ENCODE assay signal across 10 cellular contexts in genomic region chr14:75450381-75451276, GRCh38. TPM values are rescaled to one million over a fixed set of nuclear protein-coding genes. Genes with fewer than 3 reads are reported as not detected.
DNase-seq lines count a peak whose midpoint lies in the region; ATAC-seq and TF ChIP-seq lines count a peak whose summit lies in the region.
"Had no signal": no experiment of that assay in that cellular context is flagged by ENCODE, and none has a peak within 500 bp of the region (broad histone marks: within the 10 kb centered on the region; RNA-seq: fewer than 3 reads in every experiment).

No MANE protein-coding gene starts in this region.

- H3K27me3 ChIP-seq in GM23248 (replicated peaks; ENCODE audit: insufficient read depth) (no peaks in the 10 kb centered on the region), SJCRH30 (no peaks in the 10 kb centered on the region), parathyroid adenoma (ENCODE audit: control insufficient read depth, insufficient read depth, low read length) (no peaks in the 10 kb centered on the region)
- H3K27me3 ChIP-seq: upper lobe of left lung had no signal

- H3F3A ChIP-seq in GM23248 (ENCODE audit: insufficient read depth), result peaks cover 63% of the 10 kb centered on the region

- peak; percentile 56 for DNase-seq in GM23248
- DNase-seq in SJCRH30, result peak; percentile 28
- peak; percentile 39 for DNase-seq in glomerular visceral epithelial cell (ENCODE audit: extremely low spot score)
- DNase-seq in amniotic stem cell (lab: John Stamatoyannopoulos, UW), result no peak
- DNase-seq in foreskin fibroblast, result no peak
- DNase-seq in activated effector memory CD4-positive, alpha-beta T cell treated with anti-CD3 and anti-CD28 coated beads, Interleukin-2, amount 50 U/mL, for 16 hours, result no peak
- DNase-seq: T-helper 9 cell had no signal

- H3K9me2 ChIP-seq in GM23248 (ENCODE audit: insufficient read depth), result no peaks in the 10 kb centered on the region

- peak; percentile 13 for TF ChIP-seq CTCF in parathyroid adenoma (IDR thresholded peaks at IDR 0.05)
- no peak for TF ChIP-seq CTCF in foreskin fibroblast (IDR thresholded peaks at IDR 0.05; ENCODE audit: low read depth, low read length)

- no peak overlapping the region for H3K4me3 ChIP-seq in GM23248
- H3K4me3 ChIP-seq in SJCRH30, result no peak overlapping the region
- no peak overlapping the region for H3K4me3 ChIP-seq in parathyroid adenoma (ENCODE audit: low read depth, low read length)
- no peak overlapping the region for H3K4me3 ChIP-seq in foreskin fibroblast (ENCODE audit: low read depth in 1 of 2, low read length in 2 of 2)
- H3K4me3 ChIP-seq: upper lobe of left lung had no signal

- H3K4me1 ChIP-seq in GM23248 (ENCODE audit: insufficient read depth), result peaks cover 81% of the 10 kb centered on the region
- peaks cover 42% of the 10 kb centered on the region for H3K4me1 ChIP-seq in SJCRH30
- H3K4me1 ChIP-seq in parathyroid adenoma, result peaks cover 52% of the 10 kb centered on the region

- H2AFZ ChIP-seq in GM23248 (no peak overlapping the region), parathyroid adenoma (no peak overlapping the region)

- H3K79me2 ChIP-seq in GM23248 (ENCODE audit: insufficient read depth), result peaks cover 91% of the 10 kb centered on the region
- H3K79me2 ChIP-seq in parathyroid adenoma, result peaks cover 51% of the 10 kb centered on the region

- H3K4me2 ChIP-seq in GM23248 (ENCODE audit: unreplicated experiment), result peak overlapping the region; percentile 5
- H3K4me2 ChIP-seq in parathyroid adenoma (ENCODE audit: low read length), result peak overlapping the region; percentile 16

- H3K9ac ChIP-seq in GM23248 (peak overlapping the region; percentile 28; the same call in 1 of the 2 replicates), parathyroid adenoma (no peak overlapping the region)

- H3K27ac ChIP-seq in GM23248, result peak overlapping the region; percentile 34; the same call in 1 of the 2 replicates
- H3K27ac ChIP-seq in SJCRH30, result no peak overlapping the region
- H3K27ac ChIP-seq in parathyroid adenoma, result peak overlapping the region; percentile 55

- ATAC-seq in HG02588 (IDR thresholded peaks at IDR 0.05; ENCODE audit: unreplicated experiment), result no peak

- WGBS in GM23248 (ENCODE audit: low coverage in 1 of 2, low lambda C conversion rate in 2 of 2, missing lambda C conversion rate in 2 of 2), 2 experiments, result 70 to 71% methylated on average over 9 of the region's 9 CpGs

- peaks cover 17% of the 10 kb centered on the region for H4K20me1 ChIP-seq in GM23248 (ENCODE audit: insufficient read depth)

- no peaks in the 10 kb centered on the region for H3K9me3 ChIP-seq in GM23248 (ENCODE audit: low read depth)
- H3K9me3 ChIP-seq in SJCRH30 (replicated peaks), result no peaks in the 10 kb centered on the region
- no peaks in the 10 kb centered on the region for H3K9me3 ChIP-seq in parathyroid adenoma (ENCODE audit: control insufficient read depth, low read length)
- H3K9me3 ChIP-seq: upper lobe of left lung had no signal

- peaks cover 22% of the 10 kb centered on the region for H3K36me3 ChIP-seq in GM23248 (ENCODE audit: low read depth)
- H3K36me3 ChIP-seq in SJCRH30, result no peaks in the 10 kb centered on the region
- H3K36me3 ChIP-seq in parathyroid adenoma (ENCODE audit: control insufficient read depth, insufficient read depth, low read length), result no peaks in the 10 kb centered on the region

- in situ Hi-C loops in GM23248 (cut with MboI), result loop anchor here (25.0 kb wide), 1 partner anchor 313 kb away; the partner anchor contains the start of gene NEK9

RNA-seq across cellular contexts. Expression of gene JDP2, which starts 22.8 kb away (rescaled TPM):
- total RNA-seq in GM23248 (2014; rRNA removed; shearing (Covaris generic)), result 163 and 174 TPM in 2 replicates
- polyA plus RNA-seq in GM23248 (2016; fragmentation: Nextera tagmentation; extraction: Ambion mirVana), result 20.0 and 21.5 TPM in 2 replicates
- total RNA-seq in SJCRH30 (2014; rRNA removed; shearing (Covaris generic)), result 2.6 and 2.9 TPM in 2 replicates

Comparison
In these comparisons a context has a peak if more than half of its experiments do, and no peak if none do; other contexts are left out.
1. DNase-seq: peak in GM23248 (single experiment), SJCRH30 (2 of 2) and glomerular visceral epithelial cell (single experiment); none in amniotic stem cell (single experiment), foreskin fibroblast (0 of 2) and activated effector memory CD4-positive, alpha-beta T cell treated with anti-CD3 and anti-CD28 coated beads, Interleukin-2, amount 50 U/mL, for 16 hours (single experiment).
2. RNA of gene JDP2, which starts 22.8 kb away (total RNA-seq): 163 to 174 TPM in GM23248; 2.6 to 2.9 TPM in SJCRH30; every median in the first group is over 10 times any median in the second.